Comparison of ENCODE assay signal across 8 cellular contexts in the genomic region with DNA sequence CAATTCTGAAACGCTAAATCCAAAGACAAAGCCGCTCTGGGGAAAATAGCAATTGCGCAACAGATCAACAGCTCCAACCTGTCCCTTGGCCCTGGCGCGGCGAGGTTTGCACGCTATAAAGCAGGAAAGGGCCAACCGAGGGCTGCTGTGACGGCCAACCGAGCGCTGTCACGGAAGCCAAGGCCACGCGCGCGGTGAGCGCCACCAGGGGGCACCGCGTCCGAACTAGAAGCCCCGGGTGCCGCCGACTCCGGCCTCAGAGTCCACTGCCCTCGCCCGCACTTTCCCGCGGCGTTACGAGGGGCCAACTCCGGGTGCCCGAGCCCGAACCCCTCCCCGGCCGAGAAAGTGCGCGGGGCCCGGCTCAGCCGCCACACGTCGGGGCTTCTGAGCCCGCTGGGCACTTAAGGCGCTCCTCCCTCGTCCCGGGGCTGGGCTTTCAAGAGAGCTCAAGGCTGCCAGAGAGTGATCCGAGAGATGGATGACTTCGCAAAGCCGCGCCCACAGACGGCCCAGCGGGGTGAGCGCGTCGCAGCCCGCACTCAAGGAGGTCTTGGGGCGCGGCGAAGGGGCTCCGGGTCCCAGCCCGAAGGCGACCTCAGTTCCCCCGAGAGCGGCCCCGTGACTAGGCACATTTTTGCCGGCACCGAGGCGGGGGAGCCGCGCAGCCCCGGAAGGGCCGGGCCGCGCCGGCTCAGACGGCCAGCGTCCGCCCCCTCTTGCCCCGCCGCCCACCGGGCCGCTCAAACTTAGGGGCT. TPM values are rescaled to one million over a fixed set of nuclear protein-coding genes. Genes with fewer than 3 reads are reported as not detected.
DNase-seq lines count a peak whose midpoint lies in the region; ATAC-seq and TF ChIP-seq lines count a peak whose summit lies in the region.

No MANE protein-coding gene starts in this region.

- in situ Hi-C loops in GM13976 (cut with MboI; ENCODE audit: low sequenced_read_pairs, unreplicated experiment), result no loop called here

- TF ChIP-seq CTCF in GM13976 (IDR thresholded peaks at IDR 0.05; ENCODE audit: borderline replicate concordance, control extremely low read depth, extremely low read depth, insufficient read depth, missing control alignments), result peak; percentile 85
- peak; percentile 90 for TF ChIP-seq CTCF in left ventricle myocardium inferior (IDR thresholded peaks at IDR 0.05; ENCODE audit: borderline replicate concordance)
- peak; percentile 89 for TF ChIP-seq CTCF in progenitor cell of endocrine pancreas (IDR thresholded peaks at IDR 0.05; ENCODE audit: unreplicated experiment)

- H3K9me3 Mint-ChIP-seq in progenitor cell of endocrine pancreas (ENCODE audit: low read depth), result peaks cover 3% of the 10 kb centered on the region

- H3K27ac Mint-ChIP-seq in progenitor cell of endocrine pancreas, result peak overlapping the region; percentile 97

- H3K27me3 ChIP-seq in left ventricle myocardium inferior (ENCODE audit: low read depth), result no peaks in the 10 kb centered on the region

- H3K4me3 Mint-ChIP-seq in progenitor cell of endocrine pancreas (ENCODE audit: low read depth), result peak overlapping the region; percentile 84

- peaks cover 76% of the 10 kb centered on the region for H3K4me1 ChIP-seq in left ventricle myocardium inferior

- peaks cover 41% of the 10 kb centered on the region for H3K4me1 Mint-ChIP-seq in progenitor cell of endocrine pancreas (ENCODE audit: low read depth)

- H3K36me3 ChIP-seq in left ventricle myocardium inferior, result no peaks in the 10 kb centered on the region

- no peaks in the 10 kb centered on the region for H3K9me3 ChIP-seq in left ventricle myocardium inferior (replicated peaks)

- intact Hi-C loops in left ventricle myocardium inferior (cut with micrococcal nuclease), result loop anchor here (5.0 to 10.0 kb wide), 2 partner anchors 46 to 99 kb away; no protein-coding TSS in a partner anchor

- peak overlapping the region; percentile 90 for H3K4me3 ChIP-seq in left ventricle myocardium inferior

- H3K27ac ChIP-seq in left ventricle myocardium inferior (replicated peaks), result peak overlapping the region; percentile 100

- H3K36me3 Mint-ChIP-seq in progenitor cell of endocrine pancreas (ENCODE audit: insufficient read depth), result peaks cover 7% of the 10 kb centered on the region

- no peaks in the 10 kb centered on the region for H3K27me3 Mint-ChIP-seq in progenitor cell of endocrine pancreas

- DNase-seq in GM13976 (ENCODE audit: low spot score) (peak; percentile 84), NCI-H1436 treated with DMSO at 0.1 percent for 48 hours (lab: John Stamatoyannopoulos, UW) (peak; percentile 76), T follicular helper cell (ENCODE audit: low read depth) (peak; percentile 92), amniotic epithelial cell (ENCODE audit: low read depth) (peak; percentile 97), left ventricle myocardium inferior (peak; percentile 99), progenitor cell of endocrine pancreas (ENCODE audit: low spot score, unreplicated experiment) (peak; percentile 97), ureter (ENCODE audit: low spot score) (peak; percentile 99)

- ATAC-seq in HG02852 (IDR thresholded peaks at IDR 0.05; ENCODE audit: unreplicated experiment), result peak; percentile 51

RNA-seq across cellular contexts. Expression of a gene that starts 0.9 kb away (rescaled TPM):
- total RNA-seq in left ventricle myocardium inferior (50.7 TPM), progenitor cell of endocrine pancreas (58.7 and 59.1 TPM in 2 replicates), ureter (190 TPM)

RNA-seq across cellular contexts. Expression of a gene that starts 51.0 kb away (rescaled TPM):
- 73.2 TPM for total RNA-seq in left ventricle myocardium inferior
- 334 and 339 TPM in 2 replicates for total RNA-seq in progenitor cell of endocrine pancreas
- total RNA-seq in ureter, result 251 TPM

Comparison
In these comparisons a context has a peak if more than half of its experiments do, and no peak if none do; other contexts are left out.
1. Peak in every context shown above with its lines: DNase-seq, ATAC-seq, H3K4me3 ChIP-seq and H3K27ac ChIP-seq.